6 cellular contexts compared by ENCODE assay signal in genomic region chr20:35252598-35252997, GRCh38. TPM values are rescaled to one million over a fixed set of nuclear protein-coding genes. Genes with fewer than 3 reads are reported as not detected.
"Had no signal": no experiment of that assay in that cellular context is flagged by ENCODE, and none has a peak within 500 bp of the region (broad histone marks: within the 10 kb centered on the region; RNA-seq: fewer than 3 reads in every experiment).

No MANE protein-coding gene starts in this region.

RNA-seq across cellular contexts. Expression of gene FAM83C, which starts 39.6 kb away (rescaled TPM):
- total RNA-seq: body of pancreas, kidney, left ventricle myocardium superior, progenitor cell of endocrine pancreas, right cardiac atrium, temporal lobe had no signal
- polyA plus RNA-seq: right cardiac atrium had no signal
